ENCODE assay signal across 5 cellular contexts in genomic region chrX:112190646-112191045, GRCh38.
"Had no signal": no experiment of that assay in that cellular context is flagged by ENCODE, and none has a peak within 500 bp of the region (broad histone marks: within the 10 kb centered on the region; RNA-seq: fewer than 3 reads in every experiment).

No MANE protein-coding gene starts in this region.

- H3K4me3 ChIP-seq: GM23248 had no signal

- DNase-seq: GM23248, GOT3, H9, HCEC 1CT, KBM-7 had no signal
